In the genomic region with DNA sequence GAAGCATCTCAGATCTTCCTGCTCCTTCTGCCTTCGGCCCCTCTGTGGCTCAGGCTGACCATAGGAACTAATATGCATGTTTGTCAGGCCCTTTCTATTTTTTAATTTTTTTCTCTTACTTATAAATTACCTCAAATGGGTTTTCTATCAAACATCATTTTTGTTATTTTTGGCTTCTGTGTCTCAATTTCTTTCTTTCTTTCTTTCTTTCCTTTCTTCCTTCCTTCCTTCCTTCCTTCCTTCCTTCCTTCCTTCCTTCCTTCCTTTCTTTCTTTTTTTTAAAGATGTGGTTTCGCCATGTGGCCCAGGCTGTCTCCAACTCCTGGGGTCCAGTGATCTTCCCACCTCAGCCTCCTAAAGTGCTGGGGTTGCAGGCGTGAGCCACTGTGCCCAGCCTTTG, we compare ENCODE assay signal across 20 cellular contexts. TPM values are rescaled to one million over a fixed set of nuclear protein-coding genes. Genes with fewer than 3 reads are reported as not detected.
"Had no signal": no experiment of that assay in that cellular context is flagged by ENCODE, and none has a peak within 500 bp of the region (broad histone marks: within the 10 kb centered on the region; RNA-seq: fewer than 3 reads in every experiment).

No MANE protein-coding gene starts in this region.

- H3K36me3 ChIP-seq: heart right ventricle, neutrophil, tibial artery, upper lobe of left lung, uterus had no signal

- H3K4me3 Mint-ChIP-seq: naive thymus-derived CD8-positive, alpha-beta T cell had no signal

- H3K36me3 Mint-ChIP-seq: naive thymus-derived CD8-positive, alpha-beta T cell had no signal

- DNase-seq: erythroblast; heart right ventricle; hypothalamus; islet precursor cell; mammary epithelial cell; mucosa of descending colon; naive thymus-derived CD8-positive, alpha-beta T cell; right cardiac atrium; small intestine; stimulated activated CD4-positive, alpha-beta T cell treated with anti-CD3 and anti-CD28 coated beads, Interleukin-12 subunit alpha, Interleukin-12 subunit beta, amount 100 ng/mL, for 4 hours; stimulated activated CD4-positive, alpha-beta T cell treated with anti-CD3 and anti-CD28 coated beads, Interleukin-2, amount 100 ng/mL, for 48 hours; stimulated activated naive CD8-positive, alpha-beta T cell treated with anti-CD3 and anti-CD28 coated beads, Interleukin-15, Interleukin-2, amounts not matched to agents 100 U/mL and 50 U/mL, for 24 hours; tibial artery; upper lobe of left lung; uterus had no signal

- H3K27me3 ChIP-seq: heart right ventricle, neutrophil, tibial artery, upper lobe of left lung, uterus had no signal

- H3K9me3 ChIP-seq: heart right ventricle, mucosa of descending colon, neutrophil, tibial artery, upper lobe of left lung, uterus had no signal

- H3K4me1 ChIP-seq: uterus had no signal

- ATAC-seq: heart right ventricle; left lobe of liver; mucosa of descending colon; naive thymus-derived CD8-positive, alpha-beta T cell; right cardiac atrium; stimulated activated naive CD8-positive, alpha-beta T cell treated with anti-CD3 and anti-CD28 coated beads, Interleukin-15, Interleukin-2, amounts not matched to agents 100 U/mL and 50 U/mL, for 24 hours had no signal

- FAIRE-seq: frontal cortex, small intestine had no signal

- H3K27ac ChIP-seq: neutrophil, tibial artery, uterus had no signal

- H3K4me3 ChIP-seq: heart right ventricle, mucosa of descending colon, tibial artery, upper lobe of left lung, uterus had no signal

- H3K9me3 Mint-ChIP-seq: naive thymus-derived CD8-positive, alpha-beta T cell had no signal

RNA-seq across cellular contexts. Expression of gene TLR5, which starts 36.2 kb away (rescaled TPM):
- total RNA-seq: osteocyte had no signal
- polyA plus RNA-seq: neural cell had no signal
